8 cellular contexts compared by ENCODE assay signal in the genomic region with DNA sequence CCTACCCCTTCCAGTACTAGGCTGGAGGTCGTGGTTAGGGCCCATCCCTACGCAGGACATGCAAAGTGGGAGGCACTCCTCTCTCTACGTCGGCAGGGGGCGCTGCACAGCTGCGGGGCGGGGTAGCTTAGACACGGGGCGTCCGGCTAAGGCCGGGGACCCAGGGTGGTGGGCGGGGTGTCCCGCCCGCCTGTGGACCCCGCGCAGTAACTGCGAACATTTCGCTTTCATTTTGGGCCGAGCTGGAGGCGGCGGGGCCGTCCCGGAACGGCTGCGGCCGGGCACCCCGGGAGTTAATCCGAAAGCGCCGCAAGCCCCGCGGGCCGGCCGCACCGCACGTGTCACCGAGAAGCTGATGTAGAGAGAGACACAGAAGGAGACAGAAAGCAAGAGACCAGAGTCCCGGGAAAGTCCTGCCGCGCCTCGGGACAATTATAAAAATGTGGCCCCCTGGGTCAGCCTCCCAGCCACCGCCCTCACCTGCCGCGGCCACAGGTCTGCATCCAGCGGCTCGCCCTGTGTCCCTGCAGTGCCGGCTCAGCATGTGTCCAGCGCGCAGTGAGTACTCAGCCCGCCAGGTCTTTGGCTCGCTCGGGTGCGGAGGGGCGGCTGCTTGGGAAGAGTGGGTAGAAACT. TPM values are rescaled to one million over a fixed set of nuclear protein-coding genes. Genes with fewer than 3 reads are reported as not detected.
DNase-seq lines count a peak whose midpoint lies in the region; ATAC-seq, FAIRE-seq and TF ChIP-seq lines count a peak whose summit lies in the region.

TSS of gene IL12A (plus strand) at position 219 of the 635 bp plus-strand sequence.

- CTCF ChIA-PET in RWPE1 (lab: Yijun Ruan, JAX), result interaction anchor here (0.6 to 1.7 kb wide), 12 partner anchors 17 to 628 kb away, joined by 3 to 10 read pairs (median 3); no protein-coding TSS in a partner anchor

- peak within 1 kb of the TSS; percentile 7; the same call in 1 of the 2 replicates for H3K27ac ChIP-seq in RWPE1
- peak within 1 kb of the TSS in 2 of 4 donors; percentile 6 to 25 for H3K27ac ChIP-seq in pancreas
- H3K27ac ChIP-seq in tibial nerve, result peak within 1 kb of the TSS in 1 of 4 donors; percentile 63

- H3K9me3 ChIP-seq in pancreas (no peaks in the 10 kb centered on the region), tibial nerve (peaks cover 0 to 7% (median 0%) of the 10 kb centered on the region in 4 donors)

- peak within 1 kb of the TSS; percentile 80 for H3K4me3 Mint-ChIP-seq in glutamatergic neuron (ENCODE audit: unreplicated experiment)

- ATAC-seq in GM21360 (IDR thresholded peaks at IDR 0.05; ENCODE audit: unreplicated experiment), result peak; percentile 95
- ATAC-seq in pancreas, result peak; percentile 93 to 97 (median 96)

- H3K27me3 ChIP-seq in pancreas (no peaks in the 10 kb centered on the region), tibial nerve (no peaks in the 10 kb centered on the region)

- H3K36me3 ChIP-seq in pancreas (no peaks in the 10 kb centered on the region), tibial nerve (no peaks in the 10 kb centered on the region)

- H3K36me3 Mint-ChIP-seq in glutamatergic neuron (ENCODE audit: unreplicated experiment), result no peaks in the 10 kb centered on the region

- DNase-seq in DMS114 treated with DMSO at 0.1 percent for 48 hours (lab: John Stamatoyannopoulos, UW; ENCODE audit: unreplicated experiment) (peak; percentile 39), HS-5 (ENCODE audit: low read depth) (peak; percentile 35), RWPE1 (ENCODE audit: low spot score) (peak; percentile 56), glutamatergic neuron (peak; percentile 88), pancreas (peak; percentile 60 to 95 (median 78)), tibial nerve (ENCODE audit: low spot score in 2 of 2) (peak; percentile 34 to 71)
- peak; percentile 84 for DNase-seq in activated naive CD4-positive, alpha-beta T cell treated with Interleukin-2 at 50 U/mL for 16 hours

- POLR2A ChIA-PET in RWPE1 (lab: Yijun Ruan, JAX; ENCODE audit: low non-redundant PET), result no interaction called here

- H3K4me3 ChIP-seq in pancreas, result peak within 1 kb of the TSS; percentile 47 to 59 (median 50)
- H3K4me3 ChIP-seq in tibial nerve, result peak within 1 kb of the TSS; percentile 58 to 86 (median 82)

- no peak for TF ChIP-seq EP300 in tibial nerve (IDR thresholded peaks at IDR 0.05)

- 0 to 1% methylated on average over 54 of the region's 54 CpGs for WGBS in pancreas, 2 donors
- WGBS in tibial nerve, 2 donors, result 1 to 3% methylated on average over 22 to 37 of the region's 54 CpGs

- intact Hi-C loops in pancreas (cut with DNase I), result no loop called here

- H3K4me1 ChIP-seq in pancreas (peaks cover 0 to 6% (median 0%) of the 10 kb centered on the region in 3 donors), tibial nerve (peaks cover 0 to 11% (median 5%) of the 10 kb centered on the region in 4 donors)

- TF ChIP-seq POLR2A in tibial nerve (IDR thresholded peaks at IDR 0.05), result no peak

- H3K27ac Mint-ChIP-seq in glutamatergic neuron (ENCODE audit: unreplicated experiment), result no peak within 1 kb of the TSS

- H3K4me1 Mint-ChIP-seq in glutamatergic neuron (ENCODE audit: low read depth, unreplicated experiment), result no peaks in the 10 kb centered on the region

- H3K9me3 Mint-ChIP-seq in glutamatergic neuron (ENCODE audit: unreplicated experiment), result peaks cover 2% of the 10 kb centered on the region

- no peak for FAIRE-seq in pancreas (lab: Jason Lieb, UNC)

- peaks cover 4% of the 10 kb centered on the region for H3K27me3 Mint-ChIP-seq in glutamatergic neuron (ENCODE audit: unreplicated experiment)

- TF ChIP-seq CTCF in RWPE1 (conservative IDR thresholded peaks at IDR 0.05; ENCODE audit: low read depth), result peak; percentile 93
- TF ChIP-seq CTCF in glutamatergic neuron (IDR thresholded peaks at IDR 0.05; ENCODE audit: partially characterized antibody, unreplicated experiment), result peak; percentile 98
- TF ChIP-seq CTCF in pancreas (IDR thresholded peaks at IDR 0.05), result peak; percentile 84 to 91 (median 88)
- TF ChIP-seq CTCF in tibial nerve (IDR thresholded peaks at IDR 0.05), result peak; percentile 84 to 91 (median 89)

RNA-seq across cellular contexts. Expression of gene IL12A, which starts in this region (rescaled TPM):
- total RNA-seq in glutamatergic neuron (ENCODE audit: unreplicated experiment), result not detected
- under 1 TPM; 0.08 to 0.69 (median 0.46) TPM for total RNA-seq in pancreas
- 1 to 10 TPM; 1.4 to 2.2 TPM for polyA plus RNA-seq in pancreas
- total RNA-seq in tibial nerve, result under 1 TPM in 1 of 4 donors, not detected in 3; 0.60 TPM

Comparison
In these comparisons a context has a peak if more than half of its experiments do, and no peak if none do; other contexts are left out.
1. Peak in DNase-seq in glutamatergic neuron; RNA of the gene not detected or under 1 TPM.
2. Peak in DNase-seq and H3K4me3 ChIP-seq in tibial nerve; RNA of the gene not detected or under 1 TPM.
3. DNase-seq: peak in every context shown above with its lines; median percentile 88 in glutamatergic neuron; 84 in activated naive CD4-positive, alpha-beta T cell treated with Interleukin-2 at 50 U/mL for 16 hours; 78 in pancreas; 56 in RWPE1; 52 in tibial nerve; 39 in DMS114 treated with DMSO at 0.1 percent for 48 hours; 35 in HS-5.